In the genomic region with DNA sequence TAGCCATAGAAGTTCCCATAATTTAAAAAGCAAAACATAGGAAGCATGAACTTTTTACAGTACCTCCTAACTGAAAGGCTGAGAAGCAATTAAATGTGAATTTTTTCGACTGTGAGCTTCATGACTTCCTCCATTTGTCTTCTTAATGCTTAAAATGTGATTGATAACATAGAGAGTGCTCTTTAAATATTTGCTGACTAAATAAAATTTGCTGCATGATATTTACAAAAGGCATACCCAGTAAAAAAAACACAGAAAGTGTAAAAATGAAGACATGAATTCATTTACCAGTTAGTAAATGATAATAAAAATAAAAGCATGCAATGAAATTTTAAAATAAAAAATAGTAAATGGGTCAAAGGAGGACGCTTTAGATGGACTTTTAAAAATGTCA, we compare ENCODE assay signal across 30 cellular contexts. TPM values are rescaled to one million over a fixed set of nuclear protein-coding genes. Genes with fewer than 3 reads are reported as not detected.
DNase-seq lines count a peak whose midpoint lies in the region; ATAC-seq and TF ChIP-seq lines count a peak whose summit lies in the region.
"Had no signal": no experiment of that assay in that cellular context is flagged by ENCODE, and none has a peak within 500 bp of the region (broad histone marks: within the 10 kb centered on the region; RNA-seq: fewer than 3 reads in every experiment).

No MANE protein-coding gene starts in this region.

- no peaks in the 10 kb centered on the region for H3K27me3 ChIP-seq in GM23338 (ENCODE audit: insufficient read depth)
- H3K27me3 ChIP-seq in naive thymus-derived CD4-positive, alpha-beta T cell (ENCODE audit: control insufficient read depth in 2 of 2, insufficient read depth in 2 of 2, low read length in 2 of 2), result no peaks in the 10 kb centered on the region
- H3K27me3 ChIP-seq: foreskin keratinocyte, heart left ventricle, pancreas, suprapubic skin had no signal

- no peak for ATAC-seq in GM23338
- no peak for ATAC-seq in activated CD8-positive, alpha-beta T cell treated with anti-CD3 and anti-CD28 coated beads for 36 hours
- ATAC-seq in naive thymus-derived CD4-positive, alpha-beta T cell, result no peak
- ATAC-seq: esophagus mucosa, foreskin keratinocyte, heart left ventricle, pancreas had no signal

- no peaks in the 10 kb centered on the region for H3K4me1 ChIP-seq in GM23338 (ENCODE audit: insufficient read depth)
- peaks cover 12 to 38% of the 10 kb centered on the region in 2 donors for H3K4me1 ChIP-seq in naive thymus-derived CD4-positive, alpha-beta T cell (ENCODE audit: control insufficient read depth in 2 of 2, insufficient read depth in 2 of 2, low read length in 2 of 2)
- H3K4me1 ChIP-seq: foreskin keratinocyte, heart left ventricle, lower lobe of right lung, pancreas, suprapubic skin had no signal

- no peaks in the 10 kb centered on the region for H3K36me3 Mint-ChIP-seq in GM23338 (ENCODE audit: low read depth)
- H3K36me3 Mint-ChIP-seq in activated CD8-positive, alpha-beta T cell treated with anti-CD3 and anti-CD28 coated beads for 36 hours (ENCODE audit: low read depth), result peaks cover 71% of the 10 kb centered on the region
- peaks cover 13 to 57% (median 50%) of the 10 kb centered on the region in 5 donors for H3K36me3 Mint-ChIP-seq in naive thymus-derived CD4-positive, alpha-beta T cell
- H3K36me3 Mint-ChIP-seq in mesothelial cell of epicardium, result no peaks in the 10 kb centered on the region

- H2AFZ ChIP-seq in GM23338, result peak overlapping the region; percentile 59; the same call in 1 of the 2 replicates
- H2AFZ ChIP-seq: PC-9 had no signal

- H3K79me2 ChIP-seq in GM23338 (replicated peaks; ENCODE audit: insufficient read depth), result no peaks in the 10 kb centered on the region

- no peak overlapping the region for H3K4me2 ChIP-seq in GM23338
- H3K4me2 ChIP-seq: PC-9 had no signal

- peak; percentile 29 for DNase-seq in DMS53 (lab: John Stamatoyannopoulos, UW)
- no peak for DNase-seq in DMS53 treated with DMSO at 0.1 percent for 48 hours (lab: John Stamatoyannopoulos, UW; ENCODE audit: unreplicated experiment)
- DNase-seq in GM23338 (ENCODE audit: low spot score), result no peak
- DNase-seq in activated CD8-positive, alpha-beta T cell treated with anti-CD3 and anti-CD28 coated beads for 36 hours, result no peak
- DNase-seq in naive thymus-derived CD4-positive, alpha-beta T cell, result no peak
- DNase-seq in G401 (ENCODE audit: low spot score), result no peak
- no peak for DNase-seq in NCI-H748 (lab: John Stamatoyannopoulos, UW; ENCODE audit: unreplicated experiment)
- DNase-seq in mesothelial cell of epicardium (ENCODE audit: low spot score in 2 of 2, unreplicated experiment in 2 of 2), result no peak
- DNase-seq: activated CD4-positive, alpha-beta T cell treated with anti-CD3 and anti-CD28 coated beads, Interleukin-2, amount 50 U/mL, for 4 hours; activated T-cell treated with anti-CD3 and anti-CD28 coated beads for 4 hours; anterior cingulate cortex; EL; foreskin keratinocyte; heart left ventricle; kidney glomerular epithelial cell; lower lobe of right lung; mucosa of descending colon; NCI-H1694; NCI-H2171; NCI-H510A; NK-92 treated with Interleukin-12 subunit alpha and Interleukin-12 subunit beta, amount 100 ng/mL, for 24 hours; pancreas; PC-9; Right ventricle myocardium superior had no signal

- H3K9me3 ChIP-seq in naive thymus-derived CD4-positive, alpha-beta T cell (ENCODE audit: control insufficient read depth in 2 of 3, low read length in 3 of 3), result no peaks in the 10 kb centered on the region
- H3K9me3 ChIP-seq: heart left ventricle, lower lobe of right lung, mucosa of descending colon, pancreas, suprapubic skin had no signal

- no peak overlapping the region for H3K4me3 ChIP-seq in GM23338
- H3K4me3 ChIP-seq in naive thymus-derived CD4-positive, alpha-beta T cell (ENCODE audit: low read length), result no peak overlapping the region
- H3K4me3 ChIP-seq: coronary artery, heart left ventricle, lower lobe of right lung, mucosa of descending colon, pancreas, PC-9, suprapubic skin had no signal

- H3K4me1 Mint-ChIP-seq in GM23338 (no peaks in the 10 kb centered on the region), mesothelial cell of epicardium (peaks cover 2% of the 10 kb centered on the region)
- H3K4me1 Mint-ChIP-seq in activated CD8-positive, alpha-beta T cell treated with anti-CD3 and anti-CD28 coated beads for 36 hours (ENCODE audit: low read depth), result peaks cover 70% of the 10 kb centered on the region
- H3K4me1 Mint-ChIP-seq in naive thymus-derived CD4-positive, alpha-beta T cell, result peaks cover 28 to 79% (median 64%) of the 10 kb centered on the region in 7 donors
- H3K4me1 Mint-ChIP-seq: neural crest cell had no signal

- CTCF ChIA-PET in activated CD8-positive, alpha-beta T cell treated with anti-CD3 and anti-CD28 coated beads for 36 hours (lab: Charles Lee), result interaction anchor here (0.8 to 5.3 kb wide), 5 partner anchors 15 to 106 kb away, joined by 3 to 21 read pairs (median 4); partner anchors contain the start of gene STAT4
- CTCF ChIA-PET in naive thymus-derived CD4-positive, alpha-beta T cell (lab: Charles Lee), result no interaction called here

- H3K9me2 ChIP-seq in GM23338 (ENCODE audit: insufficient read depth), result no peaks in the 10 kb centered on the region

- H3K36me3 ChIP-seq in GM23338 (ENCODE audit: insufficient read depth), result no peaks in the 10 kb centered on the region
- H3K36me3 ChIP-seq in naive thymus-derived CD4-positive, alpha-beta T cell (ENCODE audit: control insufficient read depth in 2 of 3, insufficient read depth in 3 of 3, low read length in 3 of 3), result peaks cover 0 to 20% (median 5%) of the 10 kb centered on the region in 3 experiments
- H3K36me3 ChIP-seq: heart left ventricle, lower lobe of right lung, pancreas, suprapubic skin had no signal

- H3K9me3 Mint-ChIP-seq in GM23338, result no peaks in the 10 kb centered on the region
- peaks cover 9% of the 10 kb centered on the region for H3K9me3 Mint-ChIP-seq in activated CD8-positive, alpha-beta T cell treated with anti-CD3 and anti-CD28 coated beads for 36 hours
- H3K9me3 Mint-ChIP-seq in naive thymus-derived CD4-positive, alpha-beta T cell, result no peaks in the 10 kb centered on the region
- H3K9me3 Mint-ChIP-seq in mesothelial cell of epicardium, result no peaks in the 10 kb centered on the region
- H3K9me3 Mint-ChIP-seq: neural crest cell had no signal

- H3F3A ChIP-seq in GM23338 (replicated peaks; ENCODE audit: low read depth), result no peaks in the 10 kb centered on the region

- H3K27me3 Mint-ChIP-seq in GM23338 (ENCODE audit: insufficient read depth, low read depth, poor library complexity) (no peaks in the 10 kb centered on the region), mesothelial cell of epicardium (ENCODE audit: low read depth) (peaks cover 24% of the 10 kb centered on the region)
- no peaks in the 10 kb centered on the region for H3K27me3 Mint-ChIP-seq in activated CD8-positive, alpha-beta T cell treated with anti-CD3 and anti-CD28 coated beads for 36 hours
- no peaks in the 10 kb centered on the region for H3K27me3 Mint-ChIP-seq in naive thymus-derived CD4-positive, alpha-beta T cell

- in situ Hi-C loops in G401 (cut with HindIII; ENCODE audit: low sequenced_read_pairs), result no loop called here

- no peaks in the 10 kb centered on the region for H4K20me1 ChIP-seq in GM23338 (replicated peaks; ENCODE audit: insufficient read depth)

- intact Hi-C loops in activated CD8-positive, alpha-beta T cell treated with anti-CD3 and anti-CD28 coated beads for 36 hours (cut with micrococcal nuclease), result loop anchor here (1.0 kb wide), 1 partner anchor 13 kb away; no protein-coding TSS in a partner anchor
- intact Hi-C loops in naive thymus-derived CD4-positive, alpha-beta T cell (cut with micrococcal nuclease), result loop anchor here (1.0 to 2.0 kb wide), 3 partner anchors 14 to 19 kb away; no protein-coding TSS in a partner anchor

- no peak overlapping the region for H3K27ac Mint-ChIP-seq in GM23338
- peak overlapping the region; percentile 82 for H3K27ac Mint-ChIP-seq in activated CD8-positive, alpha-beta T cell treated with anti-CD3 and anti-CD28 coated beads for 36 hours
- H3K27ac Mint-ChIP-seq in naive thymus-derived CD4-positive, alpha-beta T cell, result peak overlapping the region in 5 of 9 donors; percentile 23 to 86 (median 62)
- no peak overlapping the region for H3K27ac Mint-ChIP-seq in mesothelial cell of epicardium

- H3K27ac ChIP-seq in GM23338 (ENCODE audit: low read depth), result no peak overlapping the region
- H3K27ac ChIP-seq in naive thymus-derived CD4-positive, alpha-beta T cell (ENCODE audit: low read depth, low read length), result no peak overlapping the region
- H3K27ac ChIP-seq: 22Rv1, coronary artery, foreskin keratinocyte, HL-60, lower lobe of right lung, pancreas, PC-9, suprapubic skin had no signal

- TF ChIP-seq CTCF in GM23338 (conservative IDR thresholded peaks at IDR 0.05; ENCODE audit: low read depth in 2 of 2) (no peak), mesothelial cell of epicardium (IDR thresholded peaks at IDR 0.05; ENCODE audit: unreplicated experiment) (no peak)
- TF ChIP-seq CTCF in activated CD8-positive, alpha-beta T cell treated with anti-CD3 and anti-CD28 coated beads for 36 hours (IDR thresholded peaks at IDR 0.05), result no peak

- H3K4me3 Mint-ChIP-seq in GM23338 (no peak overlapping the region), mesothelial cell of epicardium (no peak overlapping the region)
- H3K4me3 Mint-ChIP-seq in activated CD8-positive, alpha-beta T cell treated with anti-CD3 and anti-CD28 coated beads for 36 hours, result peak overlapping the region; percentile 65
- H3K4me3 Mint-ChIP-seq in naive thymus-derived CD4-positive, alpha-beta T cell, result peak overlapping the region in 2 of 10 donors; percentile 42 to 52
- H3K4me3 Mint-ChIP-seq: neural crest cell had no signal

- POLR2A ChIA-PET in activated CD8-positive, alpha-beta T cell treated with anti-CD3 and anti-CD28 coated beads for 36 hours (lab: Charles Lee), result interaction anchor here (0.8 to 1.8 kb wide), 7 partner anchors 8 to 247 kb away, joined by 3 to 8 read pairs (median 3); partner anchors contain the start of gene STAT4
- POLR2A ChIA-PET in naive thymus-derived CD4-positive, alpha-beta T cell (lab: Charles Lee), result interaction anchor here (1.4 to 3.7 kb wide), 3 partner anchors 14 to 64 kb away, joined by 4 to 15 read pairs (median 4); partner anchors contain the start of gene STAT4

RNA-seq across cellular contexts. Expression of gene STAT4, which starts 21.9 kb away (rescaled TPM):
- 0.16 and 0.52 TPM in 2 replicates for total RNA-seq in GM23338 (2014; rRNA removed; shearing (Covaris generic))
- polyA plus RNA-seq in GM23338 (2016; fragmentation: Nextera tagmentation; extraction: Ambion mirVana), result 0.30 and 0.86 TPM in 2 replicates
- 10 to 100 TPM; 70.8 to 72.2 TPM for total RNA-seq in activated CD8-positive, alpha-beta T cell treated with anti-CD3 and anti-CD28 coated beads for 36 hours
- total RNA-seq in naive thymus-derived CD4-positive, alpha-beta T cell, result 100 to 1,000 TPM; 106 to 132 (median 122) TPM
- polyA plus RNA-seq in naive thymus-derived CD4-positive, alpha-beta T cell, result 10 to 100 TPM; 52.4 to 78.2 TPM
- not detected in 2 replicates for total RNA-seq in G401 (2014; rRNA removed; shearing (Covaris generic))
- 1.9 to 2.9 TPM (median 2.4 TPM) in 3 replicates for total RNA-seq in mesothelial cell of epicardium

Comparison
In these comparisons a context has a peak if more than half of its experiments do, and no peak if none do; other contexts are left out.
1. H3K27ac Mint-ChIP-seq: peak in activated CD8-positive, alpha-beta T cell treated with anti-CD3 and anti-CD28 coated beads for 36 hours (single experiment) and naive thymus-derived CD4-positive, alpha-beta T cell (5 of 9); none in GM23338 (single experiment) and mesothelial cell of epicardium (single experiment).
2. RNA of gene STAT4, which starts 21.9 kb away (total RNA-seq): 106 to 132 TPM in naive thymus-derived CD4-positive, alpha-beta T cell and 70.8 to 72.2 TPM in activated CD8-positive, alpha-beta T cell treated with anti-CD3 and anti-CD28 coated beads for 36 hours; 1.9 to 2.9 TPM in mesothelial cell of epicardium, 0.16 to 0.52 TPM in GM23338 and not detected in G401; every median in the first group is over 10 times any median in the second.